ENCODE assay signal across 24 cellular contexts in genomic region chr6:16141514-16141913, GRCh38.
"Had no signal": no experiment of that assay in that cellular context is flagged by ENCODE, and none has a peak within 500 bp of the region (broad histone marks: within the 10 kb centered on the region; RNA-seq: fewer than 3 reads in every experiment).

No MANE protein-coding gene starts in this region.

- H3K4me3 ChIP-seq: Peyer's patch had no signal

- DNase-seq: activated CD4-positive, alpha-beta memory T cell treated with anti-CD3 and anti-CD28 coated beads for 36 hours; activated CD4-positive, alpha-beta T cell treated with anti-CD3 and anti-CD28 coated beads, Interleukin-2, amount 10 ng/mL, durations not matched to agents 7 days and 5 days; activated CD4-positive, CD25-positive, alpha-beta regulatory T cell; activated CD8-positive, alpha-beta memory T cell treated with anti-CD3 and anti-CD28 coated beads for 24 hours; activated naive CD4-positive, alpha-beta T cell treated with anti-CD3 and anti-CD28 coated beads, Interleukin-2, amount 50 U/mL, for 16 hours; activated naive CD8-positive, alpha-beta T cell treated with anti-CD3 and anti-CD28 coated beads, Interleukin-2, amount 50 U/mL, for 24 hours; activated T-cell treated with anti-CD3 and anti-CD28 coated beads, Interleukin-2, amount 50 U/mL, for 48 hours; amniotic stem cell; IMR-90; Kasumi-1; KBM-7; NCI-H1105 treated with DMSO at 0.1 percent for 48 hours; NCI-H1436 treated with DMSO at 0.1 percent for 48 hours; NCI-H187; NCI-H2081; NCI-H446; NCI-H524; Peyer's patch; SHP77 treated with DMSO at 0.1 percent for 48 hours; T-helper 2 cell; T1000 had no signal

- H3K27me3 Mint-ChIP-seq: activated CD4-positive, alpha-beta memory T cell treated with anti-CD3 and anti-CD28 coated beads for 36 hours; activated CD4-positive, alpha-beta T cell treated with anti-CD3 and anti-CD28 coated beads, Interleukin-2, amount 10 ng/mL, durations not matched to agents 7 days and 5 days; activated naive CD8-positive, alpha-beta T cell treated with anti-CD3 and anti-CD28 coated beads, Interleukin-2, amount 50 U/mL, for 24 hours; brain had no signal

- H3K9me3 ChIP-seq: Peyer's patch had no signal

- ATAC-seq: activated naive CD8-positive, alpha-beta T cell treated with anti-CD3 and anti-CD28 coated beads, Interleukin-2, amount 50 U/mL, for 24 hours had no signal

- H3K27ac Mint-ChIP-seq: activated CD4-positive, alpha-beta memory T cell treated with anti-CD3 and anti-CD28 coated beads for 36 hours; activated CD4-positive, alpha-beta T cell treated with anti-CD3 and anti-CD28 coated beads, Interleukin-2, amount 10 ng/mL, durations not matched to agents 7 days and 5 days; activated naive CD8-positive, alpha-beta T cell treated with anti-CD3 and anti-CD28 coated beads, Interleukin-2, amount 50 U/mL, for 24 hours; activated T-helper 2 cell treated with anti-CD3 and anti-CD28 coated beads, Interferon-gamma antibody, Interleukin-2, Interleukin-4, amounts not matched to agents 10 μg/mL and 5 μg/mL and 100 μg/mL, durations not matched to agents 14 hours and 24 hours and 36 hours had no signal

- H3K27ac ChIP-seq: Peyer's patch, RWPE1 had no signal

- H3K27me3 ChIP-seq: Peyer's patch had no signal

- H3K4me3 Mint-ChIP-seq: activated CD4-positive, alpha-beta memory T cell treated with anti-CD3 and anti-CD28 coated beads for 36 hours; activated CD4-positive, alpha-beta T cell treated with anti-CD3 and anti-CD28 coated beads, Interleukin-2, amount 10 ng/mL, durations not matched to agents 7 days and 5 days; activated naive CD8-positive, alpha-beta T cell treated with anti-CD3 and anti-CD28 coated beads, Interleukin-2, amount 50 U/mL, for 24 hours had no signal

- H3K9me3 Mint-ChIP-seq: activated CD4-positive, alpha-beta memory T cell treated with anti-CD3 and anti-CD28 coated beads for 36 hours; activated CD4-positive, alpha-beta T cell treated with anti-CD3 and anti-CD28 coated beads, Interleukin-2, amount 10 ng/mL, durations not matched to agents 7 days and 5 days; activated naive CD8-positive, alpha-beta T cell treated with anti-CD3 and anti-CD28 coated beads, Interleukin-2, amount 50 U/mL, for 24 hours; activated T-helper 2 cell treated with anti-CD3 and anti-CD28 coated beads, Interferon-gamma antibody, Interleukin-2, Interleukin-4, amounts not matched to agents 10 μg/mL and 5 μg/mL and 100 μg/mL, durations not matched to agents 14 hours and 24 hours and 36 hours; brain had no signal
